9 cellular contexts compared by ENCODE assay signal in genomic region chr1:208233546-208233945, GRCh38. TPM values are rescaled to one million over a fixed set of nuclear protein-coding genes. Genes with fewer than 3 reads are reported as not detected.
A peak's percentile ranks its signal among the peaks of the same experiment; 100 is the strongest.
DNase-seq lines count a peak whose midpoint lies in the region; TF ChIP-seq lines count a peak whose summit lies in the region.
"Had no signal": no experiment of that assay in that cellular context is flagged by ENCODE, and none has a peak within 500 bp of the region (broad histone marks: within the 10 kb centered on the region; RNA-seq: fewer than 3 reads in every experiment).

No MANE protein-coding gene starts in this region.

- no TSS peak for BruUV-seq in Caco-2 (replicated peaks; lab: Mats Ljungman, UMichigan)

- no peak for TF ChIP-seq EP300 in stomach (IDR thresholded peaks at IDR 0.05)

- no peak overlapping the region for H3K4me3 Mint-ChIP-seq in Caco-2 (ENCODE audit: unreplicated experiment)
- H3K4me3 Mint-ChIP-seq: activated naive CD4-positive, alpha-beta T cell treated with anti-CD3 and anti-CD28 coated beads, Interleukin-2, amount 50 U/mL, for 24 hours had no signal

- peak; percentile 90 for DNase-seq in NCI-H1436 treated with DMSO at 0.1 percent for 48 hours (lab: John Stamatoyannopoulos, UW)
- DNase-seq in SJCRH30, result peak; percentile 79 to 87
- DNase-seq in iPS-NIHi7 (ENCODE audit: extremely low spot score), result peak; percentile 66
- DNase-seq in stomach, result peak; percentile 78
- DNase-seq in Caco-2, result no peak
- no peak for DNase-seq in ureter (ENCODE audit: low spot score)
- no peak for DNase-seq in WERI-Rb-1
- DNase-seq in SIG-M5 (lab: John Stamatoyannopoulos, UW), result no peak

- 11 to 63% (median 31%) methylated on average over 2 to 5 of the region's 5 CpGs for WGBS in stomach, 5 donors

- no peaks in the 10 kb centered on the region for H3K9me3 Mint-ChIP-seq in Caco-2 (ENCODE audit: unreplicated experiment)
- H3K9me3 Mint-ChIP-seq: activated naive CD4-positive, alpha-beta T cell treated with anti-CD3 and anti-CD28 coated beads, Interleukin-2, amount 50 U/mL, for 24 hours had no signal

- no peaks in the 10 kb centered on the region for H3K9me3 ChIP-seq in SJCRH30 (replicated peaks)
- H3K9me3 ChIP-seq in stomach, result no peaks in the 10 kb centered on the region
- H3K9me3 ChIP-seq in Caco-2, result no peaks in the 10 kb centered on the region
- H3K9me3 ChIP-seq in WERI-Rb-1 (ENCODE audit: severe bottlenecking), result no peaks in the 10 kb centered on the region

- CTCF ChIA-PET in Caco-2 (lab: Charles Lee), result no interaction called here

- no peak for TF ChIP-seq POLR2A in stomach (IDR thresholded peaks at IDR 0.05)

- TF ChIP-seq CTCF in stomach (IDR thresholded peaks at IDR 0.05), result no peak
- TF ChIP-seq CTCF in Caco-2 (IDR thresholded peaks at IDR 0.05; ENCODE audit: insufficient read depth in 1 of 2, low read depth in 1 of 2, low read length in 1 of 2, severe bottlenecking in 1 of 2, unreplicated experiment in 1 of 2), result no peak
- TF ChIP-seq CTCF in WERI-Rb-1 (IDR thresholded peaks at IDR 0.05; ENCODE audit: low read depth, low read length), result no peak

- no peaks in the 10 kb centered on the region for H3K27me3 Mint-ChIP-seq in Caco-2 (ENCODE audit: insufficient read depth, unreplicated experiment)

- no peaks in the 10 kb centered on the region for H3K36me3 Mint-ChIP-seq in Caco-2 (ENCODE audit: insufficient read depth, unreplicated experiment)
- H3K36me3 Mint-ChIP-seq: activated naive CD4-positive, alpha-beta T cell treated with anti-CD3 and anti-CD28 coated beads, Interleukin-2, amount 50 U/mL, for 24 hours had no signal

- H3K4me3 ChIP-seq in SJCRH30 (no peak overlapping the region), stomach (no peak overlapping the region), Caco-2 (ENCODE audit: low read depth, low read length) (no peak overlapping the region), WERI-Rb-1 (ENCODE audit: low read depth, low read length) (no peak overlapping the region)

- H3K27me3 ChIP-seq in SJCRH30, result no peaks in the 10 kb centered on the region
- H3K27me3 ChIP-seq in stomach, result no peaks in the 10 kb centered on the region
- no peaks in the 10 kb centered on the region for H3K27me3 ChIP-seq in Caco-2 (replicated peaks; ENCODE audit: control insufficient read depth, insufficient read depth, low read length)
- no peaks in the 10 kb centered on the region for H3K27me3 ChIP-seq in WERI-Rb-1 (ENCODE audit: insufficient read depth, low read depth, severe bottlenecking)

- H3K27ac ChIP-seq in SJCRH30, result peak overlapping the region; percentile 51
- peak overlapping the region; percentile 68 to 97 (median 92) for H3K27ac ChIP-seq in stomach
- H3K27ac ChIP-seq in WERI-Rb-1, result no peak overlapping the region

- POLR2A ChIA-PET in Caco-2 (lab: Charles Lee), result no interaction called here

- H3K36me3 ChIP-seq in SJCRH30 (peaks cover 8% of the 10 kb centered on the region), stomach (peaks cover 0 to 3% (median 0%) of the 10 kb centered on the region in 4 donors), Caco-2 (ENCODE audit: control insufficient read depth, insufficient read depth, low read length) (no peaks in the 10 kb centered on the region), WERI-Rb-1 (no peaks in the 10 kb centered on the region; the same call in 1 of the 2 replicates)

- H3K4me1 ChIP-seq in SJCRH30, result peaks cover 65% of the 10 kb centered on the region
- peaks cover 75 to 100% (median 89%) of the 10 kb centered on the region in 4 donors for H3K4me1 ChIP-seq in stomach
- peaks cover 22% of the 10 kb centered on the region; the same call in 1 of the 2 replicates for H3K4me1 ChIP-seq in Caco-2

- H3K27ac Mint-ChIP-seq in Caco-2 (ENCODE audit: unreplicated experiment), result no peak overlapping the region
- H3K27ac Mint-ChIP-seq: activated naive CD4-positive, alpha-beta T cell treated with anti-CD3 and anti-CD28 coated beads, Interleukin-2, amount 50 U/mL, for 24 hours had no signal

- intact Hi-C loops in stomach (cut with DNase I; ENCODE audit: low total_unique reads) (no loop called here), Caco-2 (cut with micrococcal nuclease; ENCODE audit: unreplicated experiment) (no loop called here)

- H3K4me1 Mint-ChIP-seq in Caco-2 (ENCODE audit: low read depth, unreplicated experiment), result peaks cover 18% of the 10 kb centered on the region

RNA-seq across cellular contexts. Expression of gene PLXNA2, which starts 10.6 kb away (rescaled TPM):
- total RNA-seq in SJCRH30 (2014; rRNA removed; shearing (Covaris generic)), result 26.2 and 34.8 TPM in 2 replicates
- total RNA-seq in stomach (100 to 1,000 TPM in 1 of 5 donors, 10 to 100 TPM in 4; 21.0 to 185 (median 39.7) TPM), Caco-2 (2022) (3.2 and 5.7 TPM in 2 replicates), ureter (51.7 TPM)
- 10 to 100 TPM in 1 of 3 donors, 1 to 10 TPM in 2; 2.7 to 13.9 (median 4.0) TPM for polyA plus RNA-seq in stomach

Comparison
In these comparisons a context has a peak if more than half of its experiments do, and no peak if none do; other contexts are left out.
1. DNase-seq: peak in NCI-H1436 treated with DMSO at 0.1 percent for 48 hours (single experiment), SJCRH30 (2 of 2), iPS-NIHi7 (single experiment) and stomach (single experiment); none in Caco-2 (0 of 2), ureter (single experiment), WERI-Rb-1 (single experiment) and SIG-M5 (single experiment).